Comparison of ENCODE assay signal across 3 cellular contexts in the genomic region with DNA sequence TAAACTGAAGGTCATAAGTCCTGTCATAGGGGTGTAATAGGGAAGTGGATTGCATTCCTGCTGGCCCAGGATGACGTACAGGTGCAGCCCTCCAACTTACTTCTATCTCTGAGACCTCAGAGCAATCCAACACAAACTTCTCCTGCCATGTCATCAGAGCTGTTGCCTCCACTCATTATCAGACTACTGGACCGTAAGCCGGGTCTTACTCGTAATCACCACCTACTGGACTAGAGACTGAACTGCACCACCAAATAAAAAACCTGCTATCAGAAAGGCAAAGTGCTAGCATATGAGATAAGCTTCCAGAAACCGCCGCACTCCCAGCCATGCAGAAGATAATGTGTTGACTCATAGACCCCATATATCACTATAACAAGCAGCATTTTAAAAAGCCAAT.
A peak's percentile ranks its signal among the peaks of the same experiment; 100 is the strongest.
TF ChIP-seq lines count a peak whose summit lies in the region.

No MANE protein-coding gene starts in this region.

TF ChIP-seq in IMR-90, 13 proteins besides CTCF, POLR2A, EP300 and RAD21:
- TF ChIP-seq SMC3 (IDR thresholded peaks at IDR 0.05; ENCODE audit: low read depth, low read length) (peak; percentile 24; the same call in 1 of the 2 replicates), CHD1 (IDR thresholded peaks at IDR 0.05; ENCODE audit: low read depth, low read length) (no peak)

TF ChIP-seq in WTC11, 78 proteins besides CTCF, POLR2A, EP300 and RAD21 (continued from another document):
- TF ChIP-seq FOXJ3 (CRISPR knock-in tag; IDR thresholded peaks at IDR 0.05; ENCODE audit: borderline replicate concordance) (no peak), TEAD1 (CRISPR knock-in tag; IDR thresholded peaks at IDR 0.05) (0 out of 2 replicates have a peak, but pooled peaks have one; percentile 16), NR1H2 (CRISPR knock-in tag; IDR thresholded peaks at IDR 0.05) (no peak), ZNF416 (CRISPR knock-in tag; IDR thresholded peaks at IDR 0.05) (no peak), EMX1 (CRISPR knock-in tag; IDR thresholded peaks at IDR 0.05) (no peak)
- TF ChIP-seq, protein P1, sequence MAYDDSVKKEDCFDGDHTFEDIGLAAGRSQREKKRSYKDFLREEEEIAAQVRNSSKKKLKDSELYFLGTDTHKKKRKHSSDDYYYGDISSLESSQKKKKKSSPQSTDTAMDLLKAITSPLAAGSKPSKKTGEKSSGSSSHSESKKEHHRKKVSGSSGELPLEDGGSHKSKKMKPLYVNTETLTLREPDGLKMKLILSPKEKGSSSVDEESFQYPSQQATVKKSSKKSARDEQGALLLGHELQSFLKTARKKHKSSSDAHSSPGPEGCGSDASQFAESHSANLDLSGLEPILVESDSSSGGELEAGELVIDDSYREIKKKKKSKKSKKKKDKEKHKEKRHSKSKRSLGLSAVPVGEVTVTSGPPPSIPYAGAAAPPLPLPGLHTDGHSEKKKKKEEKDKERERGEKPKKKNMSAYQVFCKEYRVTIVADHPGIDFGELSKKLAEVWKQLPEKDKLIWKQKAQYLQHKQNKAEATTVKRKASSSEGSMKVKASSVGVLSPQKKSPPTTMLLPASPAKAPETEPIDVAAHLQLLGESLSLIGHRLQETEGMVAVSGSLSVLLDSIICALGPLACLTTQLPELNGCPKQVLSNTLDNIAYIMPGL (CRISPR knock-in tag; IDR thresholded peaks at IDR 0.05) = no peak
TF ChIP-seq in WTC11: peak in this region for 1.

TF ChIP-seq in HepG2, 621 proteins besides CTCF, POLR2A, EP300 and RAD21 (continued from another document):
- TF ChIP-seq, protein P1 (CRISPR knock-in tag; IDR thresholded peaks at IDR 0.05; ENCODE audit: borderline replicate concordance in 1 of 2, low read depth in 1 of 2) = no peak
- TF ChIP-seq PRMT3 (CRISPR knock-in tag; IDR thresholded peaks at IDR 0.05; ENCODE audit: borderline replicate concordance, low read depth) = no peak
- TF ChIP-seq ZC3H4 (CRISPR knock-in tag; IDR thresholded peaks at IDR 0.05; ENCODE audit: borderline replicate concordance) = no peak
- TF ChIP-seq, protein P2, sequence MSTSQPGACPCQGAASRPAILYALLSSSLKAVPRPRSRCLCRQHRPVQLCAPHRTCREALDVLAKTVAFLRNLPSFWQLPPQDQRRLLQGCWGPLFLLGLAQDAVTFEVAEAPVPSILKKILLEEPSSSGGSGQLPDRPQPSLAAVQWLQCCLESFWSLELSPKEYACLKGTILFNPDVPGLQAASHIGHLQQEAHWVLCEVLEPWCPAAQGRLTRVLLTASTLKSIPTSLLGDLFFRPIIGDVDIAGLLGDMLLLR (CRISPR knock-in tag; IDR thresholded peaks at IDR 0.05) = no peak
- TF ChIP-seq FOXA1 (IDR thresholded peaks at IDR 0.05) = no peak
- no peak for TF ChIP-seq FOXA1 (CRISPR knock-in tag; IDR thresholded peaks at IDR 0.05)
- no peak for TF ChIP-seq GMEB2 (CRISPR knock-in tag; IDR thresholded peaks at IDR 0.05; ENCODE audit: low read depth)
- TF ChIP-seq, protein P3, sequence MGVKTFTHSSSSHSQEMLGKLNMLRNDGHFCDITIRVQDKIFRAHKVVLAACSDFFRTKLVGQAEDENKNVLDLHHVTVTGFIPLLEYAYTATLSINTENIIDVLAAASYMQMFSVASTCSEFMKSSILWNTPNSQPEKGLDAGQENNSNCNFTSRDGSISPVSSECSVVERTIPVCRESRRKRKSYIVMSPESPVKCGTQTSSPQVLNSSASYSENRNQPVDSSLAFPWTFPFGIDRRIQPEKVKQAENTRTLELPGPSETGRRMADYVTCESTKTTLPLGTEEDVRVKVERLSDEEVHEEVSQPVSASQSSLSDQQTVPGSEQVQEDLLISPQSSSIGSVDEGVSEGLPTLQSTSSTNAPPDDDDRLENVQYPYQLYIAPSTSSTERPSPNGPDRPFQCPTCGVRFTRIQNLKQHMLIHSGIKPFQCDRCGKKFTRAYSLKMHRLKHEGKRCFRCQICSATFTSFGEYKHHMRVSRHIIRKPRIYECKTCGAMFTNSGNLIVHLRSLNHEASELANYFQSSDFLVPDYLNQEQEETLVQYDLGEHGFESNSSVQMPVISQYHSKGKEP (CRISPR knock-in tag; IDR thresholded peaks at IDR 0.05) = no peak
- no peak for TF ChIP-seq ZNF451 (CRISPR knock-in tag; IDR thresholded peaks at IDR 0.05)
- 0 out of 2 replicates have a peak, but pooled peaks have one; percentile 14 for TF ChIP-seq STAG1 (CRISPR knock-in tag; IDR thresholded peaks at IDR 0.05)
- TF ChIP-seq MED8 (CRISPR knock-in tag; IDR thresholded peaks at IDR 0.05; ENCODE audit: insufficient replicate concordance) = no peak
- peak; percentile 94 for TF ChIP-seq ZNF230 (CRISPR knock-in tag; IDR thresholded peaks at IDR 0.05)
